In genomic region chr7:144436500-144436899, GRCh38 we compare ENCODE assay signal across 26 cellular contexts. TPM values are rescaled to one million over a fixed set of nuclear protein-coding genes. Genes with fewer than 3 reads are reported as not detected.
"Had no signal": no experiment of that assay in that cellular context is flagged by ENCODE, and none has a peak within 500 bp of the region (broad histone marks: within the 10 kb centered on the region; RNA-seq: fewer than 3 reads in every experiment).

No MANE protein-coding gene starts in this region.

- H3K9me3 ChIP-seq: SK-N-SH had no signal

- DNase-seq: IMR-90, Kasumi-1, MV-4-11, NCI-H1048, NCI-H1105, NCI-H1417, NCI-H146, NCI-H1694 treated with DMSO at 0.1 percent for 48 hours, NCI-H1930, NCI-H2081 treated with DMSO at 0.1 percent for 48 hours, NCI-H2171, NCI-H226, NCI-H446, NCI-H510A, NCI-H524 treated with DMSO at 0.1 percent for 48 hours, NCI-H69, NCI-H774, SHP77, SK-N-SH, SW 1271 had no signal

- H3K4me3 ChIP-seq: K562 had no signal

- H3K27ac ChIP-seq: HL-60, KMS-11, RWPE1 had no signal

- ATAC-seq: K562 had no signal

- H3K4me2 ChIP-seq: KMS-11, SK-N-SH had no signal

- H3K9me2 ChIP-seq: SK-N-SH had no signal

RNA-seq across cellular contexts. Expression of gene NOBOX, which starts 33.0 kb away (rescaled TPM):
- total RNA-seq: IMR-90, K562, M059J, SK-MEL-5 had no signal
- polyA plus RNA-seq: IMR-90, K562, SK-N-SH had no signal
